Comparison of ENCODE assay signal across 10 cellular contexts in the genomic region with DNA sequence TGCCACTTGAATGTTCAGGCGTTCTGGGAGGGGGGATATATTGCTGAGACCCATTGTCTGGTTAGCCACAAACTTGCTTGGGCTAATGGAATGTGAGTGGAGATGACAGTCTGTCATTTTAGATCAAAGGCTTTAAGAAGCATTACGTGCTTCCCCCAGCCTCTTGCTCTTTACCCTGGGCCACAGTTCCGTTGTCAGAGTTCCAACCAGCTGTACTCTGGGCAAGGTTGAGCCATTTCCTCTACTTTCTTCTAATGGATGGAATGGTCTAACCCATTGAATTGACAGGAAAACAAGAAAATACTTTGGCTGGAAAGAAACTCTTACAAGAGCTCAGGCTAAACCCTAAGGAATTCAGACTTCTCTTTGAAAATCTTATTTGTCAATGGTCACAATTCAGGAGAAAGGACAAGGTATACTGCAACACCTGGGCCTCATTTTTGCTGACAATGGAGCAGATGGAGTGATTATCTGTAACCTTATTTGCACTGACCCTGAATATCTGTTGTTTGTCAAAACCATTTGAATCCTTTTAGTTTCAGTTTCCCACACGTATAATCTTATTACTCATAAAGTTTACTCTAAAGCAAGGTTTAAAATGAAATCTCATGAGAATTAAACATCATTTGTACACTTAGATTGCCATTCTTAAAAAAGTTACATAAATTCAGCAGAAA.
DNase-seq lines count a peak whose midpoint lies in the region; ATAC-seq, FAIRE-seq and TF ChIP-seq lines count a peak whose summit lies in the region.
"Had no signal": no experiment of that assay in that cellular context is flagged by ENCODE, and none has a peak within 500 bp of the region (broad histone marks: within the 10 kb centered on the region; RNA-seq: fewer than 3 reads in every experiment).

No MANE protein-coding gene starts in this region.

- peak; percentile 70 for FAIRE-seq in H54 (lab: Jason Lieb, UNC)

- TF ChIP-seq POLR2A in H54 (IDR thresholded peaks at IDR 0.05; ENCODE audit: low read depth, low read length) = no peak
- no peak for TF ChIP-seq POLR2A in testis (IDR thresholded peaks at IDR 0.05)

- 67 to 76% methylated on average over 4 of the region's 4 CpGs for WGBS in testis, 2 donors

- H3K36me3 Mint-ChIP-seq in memory B cell = no peaks in the 10 kb centered on the region
- no peaks in the 10 kb centered on the region for H3K36me3 Mint-ChIP-seq in CD8-positive, alpha-beta T cell

- no peak overlapping the region for H3K4me3 ChIP-seq in testis
- H3K4me3 ChIP-seq in CD8-positive, alpha-beta T cell (ENCODE audit: low read depth, low read length) = no peak overlapping the region
- H3K4me3 ChIP-seq: SJCRH30 had no signal

- H3K27me3 ChIP-seq in testis = no peaks in the 10 kb centered on the region
- no peaks in the 10 kb centered on the region for H3K27me3 ChIP-seq in CD8-positive, alpha-beta T cell (ENCODE audit: insufficient read depth, low read length)
- H3K27me3 ChIP-seq: SJCRH30 had no signal

- in situ Hi-C loops in SK-MEL-5 (cut with HindIII; ENCODE audit: low pct_unique_long_range_greater_than_20kb, low sequenced_read_pairs) = no loop called here

- H3K4me1 Mint-ChIP-seq in memory B cell = peaks cover 12% of the 10 kb centered on the region
- peaks cover 4% of the 10 kb centered on the region for H3K4me1 Mint-ChIP-seq in CD8-positive, alpha-beta T cell (ENCODE audit: low read depth)

- POLR2A ChIA-PET in CD8-positive, alpha-beta T cell (lab: Charles Lee) = interaction anchor here (0.8 kb wide), 1 partner anchor 684 kb away, joined by 3 read pairs; no protein-coding TSS in a partner anchor

- no peak for ATAC-seq in memory B cell (ENCODE audit: low read depth)
- ATAC-seq in CD8-positive, alpha-beta T cell = no peak
- ATAC-seq in HG02885 (IDR thresholded peaks at IDR 0.05; ENCODE audit: poor library complexity, unreplicated experiment) = no peak

- no peak overlapping the region for H3K27ac ChIP-seq in testis
- no peak overlapping the region for H3K27ac ChIP-seq in CD8-positive, alpha-beta T cell (ENCODE audit: low read depth, low read length)
- H3K27ac ChIP-seq: SJCRH30 had no signal

- H3K9me3 ChIP-seq in testis = no peaks in the 10 kb centered on the region
- H3K9me3 ChIP-seq in CD8-positive, alpha-beta T cell (ENCODE audit: low read length) = no peaks in the 10 kb centered on the region
- H3K9me3 ChIP-seq: SJCRH30 had no signal

- no peaks in the 10 kb centered on the region for H3K27me3 Mint-ChIP-seq in memory B cell
- H3K27me3 Mint-ChIP-seq in CD8-positive, alpha-beta T cell (ENCODE audit: low read depth) = no peaks in the 10 kb centered on the region

- CTCF ChIA-PET in CD8-positive, alpha-beta T cell (lab: Charles Lee) = no interaction called here

- no peaks in the 10 kb centered on the region for H3K9me3 Mint-ChIP-seq in memory B cell
- H3K9me3 Mint-ChIP-seq in CD8-positive, alpha-beta T cell = no peaks in the 10 kb centered on the region

- H3K4me3 Mint-ChIP-seq in memory B cell = peak overlapping the region; percentile 39
- no peak overlapping the region for H3K4me3 Mint-ChIP-seq in CD8-positive, alpha-beta T cell

- DNase-seq in DMS 273 treated with DMSO at 0.1 percent for 48 hours (lab: John Stamatoyannopoulos, UW) = peak; percentile 66
- DNase-seq in H54 (ENCODE audit: insufficient read length, low spot score) = no peak
- peak; percentile 49 for DNase-seq in SK-MEL-5 (ENCODE audit: low read depth, low spot score)
- DNase-seq in memory B cell (ENCODE audit: low spot score in 2 of 2) = no peak
- no peak for DNase-seq in testis
- no peak for DNase-seq in CD8-positive, alpha-beta T cell
- DNase-seq in AML-193 (lab: John Stamatoyannopoulos, UW) = no peak
- DNase-seq: hypothalamus had no signal

- no peaks in the 10 kb centered on the region for H3K36me3 ChIP-seq in testis (ENCODE audit: low read depth, missing control alignments)
- no peaks in the 10 kb centered on the region for H3K36me3 ChIP-seq in CD8-positive, alpha-beta T cell (ENCODE audit: insufficient read depth, low read length)
- H3K36me3 ChIP-seq: SJCRH30 had no signal

- no peak for TF ChIP-seq CTCF in testis (IDR thresholded peaks at IDR 0.05)
- TF ChIP-seq CTCF in CD8-positive, alpha-beta T cell (IDR thresholded peaks at IDR 0.05) = no peak

- no peaks in the 10 kb centered on the region for H3K4me1 ChIP-seq in testis
- H3K4me1 ChIP-seq in CD8-positive, alpha-beta T cell (ENCODE audit: insufficient read depth, low read length) = no peaks in the 10 kb centered on the region
- H3K4me1 ChIP-seq: SJCRH30 had no signal

- intact Hi-C loops in testis (cut with DNase I; ENCODE audit: low total_unique reads) = no loop called here
- intact Hi-C loops in CD8-positive, alpha-beta T cell (cut with DNase I, micrococcal nuclease) = loop anchor here in 1 of 2 experiments (5.0 kb wide), 1 partner anchor 275 kb away; no protein-coding TSS in a partner anchor

- H3K27ac Mint-ChIP-seq in memory B cell = peak overlapping the region; percentile 76
- H3K27ac Mint-ChIP-seq in CD8-positive, alpha-beta T cell = no peak overlapping the region

Comparison
In these comparisons a context has a peak if more than half of its experiments do, and no peak if none do; other contexts are left out.
1. DNase-seq: peak in DMS 273 treated with DMSO at 0.1 percent for 48 hours (single experiment) and SK-MEL-5 (single experiment); none in H54 (single experiment), memory B cell (0 of 2), testis (single experiment), CD8-positive, alpha-beta T cell (0 of 7) and AML-193 (0 of 2).